ENCODE assay signal across 10 cellular contexts in the genomic region with DNA sequence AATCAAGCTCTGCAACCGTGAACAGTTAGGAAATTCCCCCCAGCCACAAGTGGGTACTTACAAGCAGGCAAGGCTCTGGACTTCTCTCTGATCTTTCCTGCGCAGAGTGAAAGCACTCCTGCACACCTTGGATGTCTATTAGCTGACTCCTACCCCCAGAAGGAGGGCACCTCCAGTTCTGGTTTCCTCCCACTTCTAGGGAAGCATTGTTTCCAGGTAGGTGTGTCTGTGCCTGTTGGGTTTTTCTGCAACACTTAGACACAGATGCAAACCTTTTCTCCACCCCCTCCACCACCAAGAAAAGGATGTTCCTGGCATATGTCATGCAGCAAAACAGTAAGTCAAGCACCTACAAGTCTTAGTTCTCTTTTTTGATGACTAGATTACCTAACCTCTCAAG. TPM values are rescaled to one million over a fixed set of nuclear protein-coding genes. Genes with fewer than 3 reads are reported as not detected.
DNase-seq lines count a peak whose midpoint lies in the region; ATAC-seq lines count a peak whose summit lies in the region.
"Had no signal": no experiment of that assay in that cellular context is flagged by ENCODE, and none has a peak within 500 bp of the region (broad histone marks: within the 10 kb centered on the region; RNA-seq: fewer than 3 reads in every experiment).

A gene with protein sequence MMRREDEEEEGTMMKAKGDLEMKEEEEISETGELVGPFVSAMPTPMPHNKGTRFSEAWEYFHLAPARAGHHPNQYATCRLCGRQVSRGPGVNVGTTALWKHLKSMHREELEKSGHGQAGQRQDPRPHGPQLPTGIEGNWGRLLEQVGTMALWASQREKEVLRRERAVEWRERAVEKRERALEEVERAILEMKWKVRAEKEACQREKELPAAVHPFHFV (minus strand): TSS at position 108 of the 400 bp plus-strand sequence. CDS start 1,145 bp downstream, outside the sequence.

- H3K36me3 Mint-ChIP-seq in activated T-cell treated with anti-CD3 and anti-CD28 coated beads, Interleukin-2, amount 50 U/mL, for 4 hours (ENCODE audit: insufficient read depth), result peaks cover 54% of the 10 kb centered on the region
- peaks cover 73% of the 10 kb centered on the region for H3K36me3 Mint-ChIP-seq in activated naive CD8-positive, alpha-beta T cell treated with anti-CD3 and anti-CD28 coated beads, Interleukin-2, amount 50 U/mL, for 24 hours (ENCODE audit: low read depth)

- H3K27ac Mint-ChIP-seq in activated naive CD8-positive, alpha-beta T cell treated with anti-CD3 and anti-CD28 coated beads, Interleukin-2, amount 50 U/mL, for 24 hours, result peak within 1 kb of the TSS; percentile 94
- H3K27ac Mint-ChIP-seq in stimulated activated naive CD8-positive, alpha-beta T cell treated with anti-CD3 and anti-CD28 coated beads, Interleukin-15, amount 100 ng/mL, for 72 hours, result peak within 1 kb of the TSS; percentile 97

- peaks cover 53% of the 10 kb centered on the region for H3K4me1 Mint-ChIP-seq in activated T-cell treated with anti-CD3 and anti-CD28 coated beads, Interleukin-2, amount 50 U/mL, for 4 hours (ENCODE audit: low read depth)
- peaks cover 74% of the 10 kb centered on the region for H3K4me1 Mint-ChIP-seq in activated naive CD8-positive, alpha-beta T cell treated with anti-CD3 and anti-CD28 coated beads, Interleukin-2, amount 50 U/mL, for 24 hours
- peaks cover 71% of the 10 kb centered on the region for H3K4me1 Mint-ChIP-seq in stimulated activated naive CD8-positive, alpha-beta T cell treated with anti-CD3 and anti-CD28 coated beads, Interleukin-15, amount 100 ng/mL, for 72 hours

- peak within 1 kb of the TSS; percentile 97 for H3K4me3 Mint-ChIP-seq in activated T-cell treated with anti-CD3 and anti-CD28 coated beads, Interleukin-2, amount 50 U/mL, for 4 hours
- H3K4me3 Mint-ChIP-seq in activated naive CD8-positive, alpha-beta T cell treated with anti-CD3 and anti-CD28 coated beads, Interleukin-2, amount 50 U/mL, for 24 hours, result peak within 1 kb of the TSS; percentile 92
- peak within 1 kb of the TSS; percentile 83 to 96 for H3K4me3 Mint-ChIP-seq in stimulated activated naive CD8-positive, alpha-beta T cell treated with anti-CD3 and anti-CD28 coated beads, Interleukin-15, amount 100 ng/mL, for 72 hours

- DNase-seq in activated T-cell treated with anti-CD3 and anti-CD28 coated beads, Interleukin-2, amount 50 U/mL, for 4 hours, result no peak
- no peak for DNase-seq in activated T-cell treated with anti-CD3 and anti-CD28 coated beads for 4 hours
- peak; percentile 51 for DNase-seq in activated naive CD8-positive, alpha-beta T cell treated with anti-CD3 and anti-CD28 coated beads, Interleukin-2, amount 50 U/mL, for 24 hours
- peak in 1 of 2 donors; percentile 68 for DNase-seq in stimulated activated naive CD8-positive, alpha-beta T cell treated with anti-CD3 and anti-CD28 coated beads, Interleukin-15, amount 100 ng/mL, for 72 hours
- no peak for DNase-seq in NCI-H69 (lab: John Stamatoyannopoulos, UW)
- no peak for DNase-seq in NCI-H2171 (lab: John Stamatoyannopoulos, UW)
- DNase-seq in NCI-H82 (lab: John Stamatoyannopoulos, UW), result no peak
- DNase-seq: stimulated activated CD4-positive, alpha-beta T cell treated with anti-CD3 and anti-CD28 coated beads, Interleukin-2, amount 100 ng/mL, for 48 hours had no signal

- ATAC-seq in activated T-cell treated with anti-CD3 and anti-CD28 coated beads, Interleukin-2, amount 50 U/mL, for 4 hours, result peak; percentile 56 to 64
- ATAC-seq in HG03039 (IDR thresholded peaks at IDR 0.05; ENCODE audit: unreplicated experiment), result peak; percentile 45
- peak; percentile 84 for ATAC-seq in activated naive CD8-positive, alpha-beta T cell treated with anti-CD3 and anti-CD28 coated beads, Interleukin-2, amount 50 U/mL, for 24 hours
- ATAC-seq in stimulated activated naive CD8-positive, alpha-beta T cell treated with anti-CD3 and anti-CD28 coated beads, Interleukin-15, amount 100 ng/mL, for 72 hours, result peak; percentile 78

- H3K27me3 Mint-ChIP-seq in activated T-cell treated with anti-CD3 and anti-CD28 coated beads, Interleukin-2, amount 50 U/mL, for 4 hours (ENCODE audit: low read depth), result no peaks in the 10 kb centered on the region
- H3K27me3 Mint-ChIP-seq in activated naive CD8-positive, alpha-beta T cell treated with anti-CD3 and anti-CD28 coated beads, Interleukin-2, amount 50 U/mL, for 24 hours, result no peaks in the 10 kb centered on the region
- H3K27me3 Mint-ChIP-seq in stimulated activated naive CD8-positive, alpha-beta T cell treated with anti-CD3 and anti-CD28 coated beads, Interleukin-15, amount 100 ng/mL, for 72 hours, result no peaks in the 10 kb centered on the region

- H3K9me3 Mint-ChIP-seq in activated T-cell treated with anti-CD3 and anti-CD28 coated beads, Interleukin-2, amount 50 U/mL, for 4 hours, result no peaks in the 10 kb centered on the region
- H3K9me3 Mint-ChIP-seq in activated naive CD8-positive, alpha-beta T cell treated with anti-CD3 and anti-CD28 coated beads, Interleukin-2, amount 50 U/mL, for 24 hours, result no peaks in the 10 kb centered on the region
- peaks cover 0 to 4% of the 10 kb centered on the region in 2 donors for H3K9me3 Mint-ChIP-seq in stimulated activated naive CD8-positive, alpha-beta T cell treated with anti-CD3 and anti-CD28 coated beads, Interleukin-15, amount 100 ng/mL, for 72 hours

RNA-seq across cellular contexts. Expression of the gene that starts here (rescaled TPM):
- total RNA-seq in activated T-cell treated with anti-CD3 and anti-CD28 coated beads, Interleukin-2, amount 50 U/mL, for 4 hours, result 100 to 1,000 TPM; 180 to 336 (median 325) TPM
- total RNA-seq: RPMI7951 had no signal
